Comparison of ENCODE assay signal across 1 cellular context in the genomic region with DNA sequence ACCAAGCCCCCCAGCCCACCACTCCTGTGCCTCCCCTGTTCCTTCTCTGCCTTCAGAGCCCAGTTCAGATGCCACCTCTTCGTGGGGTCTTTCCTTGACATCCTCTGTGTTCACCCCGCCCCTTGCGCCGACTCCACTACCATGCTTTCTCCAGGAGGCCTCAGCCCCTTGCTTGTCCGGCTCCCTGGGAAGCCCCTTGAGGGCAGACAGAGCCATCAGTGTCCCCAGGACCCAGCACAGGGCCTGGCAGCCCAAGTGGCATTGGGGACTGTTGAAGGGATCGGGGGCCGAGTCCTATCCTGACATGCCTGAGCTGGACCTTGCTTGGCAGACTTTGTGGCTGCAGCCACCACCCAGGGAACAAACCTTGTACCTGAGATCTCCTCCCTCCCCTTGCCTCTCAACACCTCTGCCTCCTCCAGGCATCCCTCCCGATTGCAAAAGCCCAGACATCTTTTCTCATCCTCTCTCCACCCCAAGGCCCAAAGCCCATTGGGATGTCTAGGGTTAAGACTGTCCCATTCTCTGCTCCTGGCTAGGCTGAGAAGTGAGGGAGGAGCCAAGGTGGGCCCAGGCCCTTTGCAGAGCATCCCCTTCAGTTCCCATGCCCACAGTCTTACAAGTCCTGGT.
TF ChIP-seq lines count a peak whose summit lies in the region.

No MANE protein-coding gene starts in this region.

TF ChIP-seq in H1, 55 proteins besides CTCF, POLR2A, EP300 and RAD21:
- TF ChIP-seq USF2 (IDR thresholded peaks at IDR 0.05; ENCODE audit: low read length) (no peak), RFX5 (IDR thresholded peaks at IDR 0.05; ENCODE audit: borderline replicate concordance, low read depth, low read length) (no peak), CBX8 (IDR thresholded peaks at IDR 0.05; ENCODE audit: borderline replicate concordance, low read depth, low read length) (no peak), KDM4A (IDR thresholded peaks at IDR 0.05; ENCODE audit: low read depth, low read length, severe bottlenecking) (no peak), ZNF274 (IDR thresholded peaks at IDR 0.05; ENCODE audit: borderline replicate concordance, extremely low read depth, low read length) (no peak), CHD2 (IDR thresholded peaks at IDR 0.05; ENCODE audit: low read length) (no peak), GTF2F1 (IDR thresholded peaks at IDR 0.05; ENCODE audit: borderline replicate concordance, low read depth, low read length) (no peak), TEAD4 (IDR thresholded peaks at IDR 0.05; ENCODE audit: low read depth, low read length) (no peak), SP1 (IDR thresholded peaks at IDR 0.05; ENCODE audit: low read depth, low read length) (no peak), E2F6 (IDR thresholded peaks at IDR 0.05) (no peak), ATF2 (IDR thresholded peaks at IDR 0.05; ENCODE audit: low read length) (no peak), NANOG (IDR thresholded peaks at IDR 0.05; ENCODE audit: insufficient read depth, low read depth, low read length, poor library complexity, severe bottlenecking) (no peak), HDAC6 (IDR thresholded peaks at IDR 0.05; ENCODE audit: low read depth, low read length) (no peak), BACH1 (IDR thresholded peaks at IDR 0.05; ENCODE audit: low read length) (no peak), CEBPB (IDR thresholded peaks at IDR 0.05; ENCODE audit: low read depth, low read length) (no peak), POLR2AphosphoS5 (IDR thresholded peaks at IDR 0.05; ENCODE audit: low read depth, low read length) (no peak)
TF ChIP-seq in H1: peak in this region for 0.
